Comparison of ENCODE assay signal across 1 cellular context in genomic region chr7:27119412-27119911, GRCh38.
TF ChIP-seq lines count a peak whose summit lies in the region.

No MANE protein-coding gene starts in this region.

TF ChIP-seq in HCT116, 20 proteins besides CTCF, POLR2A, EP300 and RAD21:
- TF ChIP-seq FOSL1 (IDR thresholded peaks at IDR 0.05; ENCODE audit: low read depth) = no peak
- no peak for TF ChIP-seq REST (IDR thresholded peaks at IDR 0.05; ENCODE audit: low read depth)
- no peak for TF ChIP-seq EZH2phosphoT487 (IDR thresholded peaks at IDR 0.05; ENCODE audit: borderline replicate concordance)
- TF ChIP-seq, protein P1, sequence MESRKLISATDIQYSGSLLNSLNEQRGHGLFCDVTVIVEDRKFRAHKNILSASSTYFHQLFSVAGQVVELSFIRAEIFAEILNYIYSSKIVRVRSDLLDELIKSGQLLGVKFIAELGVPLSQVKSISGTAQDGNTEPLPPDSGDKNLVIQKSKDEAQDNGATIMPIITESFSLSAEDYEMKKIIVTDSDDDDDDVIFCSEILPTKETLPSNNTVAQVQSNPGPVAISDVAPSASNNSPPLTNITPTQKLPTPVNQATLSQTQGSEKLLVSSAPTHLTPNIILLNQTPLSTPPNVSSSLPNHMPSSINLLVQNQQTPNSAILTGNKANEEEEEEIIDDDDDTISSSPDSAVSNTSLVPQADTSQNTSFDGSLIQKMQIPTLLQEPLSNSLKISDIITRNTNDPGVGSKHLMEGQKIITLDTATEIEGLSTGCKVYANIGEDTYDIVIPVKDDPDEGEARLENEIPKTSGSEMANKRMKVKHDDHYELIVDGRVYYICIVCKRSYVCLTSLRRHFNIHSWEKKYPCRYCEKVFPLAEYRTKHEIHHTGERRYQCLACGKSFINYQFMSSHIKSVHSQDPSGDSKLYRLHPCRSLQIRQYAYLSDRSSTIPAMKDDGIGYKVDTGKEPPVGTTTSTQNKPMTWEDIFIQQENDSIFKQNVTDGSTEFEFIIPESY (IDR thresholded peaks at IDR 0.05; ENCODE audit: extremely low read depth, insufficient replicate concordance, low read length) = no peak
- TF ChIP-seq ELF1 (IDR thresholded peaks at IDR 0.05; ENCODE audit: borderline replicate concordance, low read depth) = no peak
- TF ChIP-seq SP1 (IDR thresholded peaks at IDR 0.05; ENCODE audit: low read depth) = no peak
- TF ChIP-seq CBX3 (IDR thresholded peaks at IDR 0.05; ENCODE audit: low read depth) = no peak
- TF ChIP-seq CEBPB (IDR thresholded peaks at IDR 0.05; ENCODE audit: low read depth) = no peak
- TF ChIP-seq SRF (IDR thresholded peaks at IDR 0.05; ENCODE audit: low read depth) = no peak
- no peak for TF ChIP-seq SIN3A (IDR thresholded peaks at IDR 0.05; ENCODE audit: low read depth)
- TF ChIP-seq JUND (IDR thresholded peaks at IDR 0.05) = no peak
- no peak for TF ChIP-seq YY1 (IDR thresholded peaks at IDR 0.05; ENCODE audit: extremely low read depth, insufficient replicate concordance, low read depth, low read length)
- no peak for TF ChIP-seq EGR1 (IDR thresholded peaks at IDR 0.05; ENCODE audit: low read depth)
- TF ChIP-seq MAX (IDR thresholded peaks at IDR 0.05) = no peak
- no peak for TF ChIP-seq EZH2 (IDR thresholded peaks at IDR 0.05)
- TF ChIP-seq, protein P2, sequence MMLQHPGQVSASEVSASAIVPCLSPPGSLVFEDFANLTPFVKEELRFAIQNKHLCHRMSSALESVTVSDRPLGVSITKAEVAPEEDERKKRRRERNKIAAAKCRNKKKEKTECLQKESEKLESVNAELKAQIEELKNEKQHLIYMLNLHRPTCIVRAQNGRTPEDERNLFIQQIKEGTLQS (IDR thresholded peaks at IDR 0.05) = no peak
